Comparison of ENCODE assay signal across 8 cellular contexts in the genomic region with DNA sequence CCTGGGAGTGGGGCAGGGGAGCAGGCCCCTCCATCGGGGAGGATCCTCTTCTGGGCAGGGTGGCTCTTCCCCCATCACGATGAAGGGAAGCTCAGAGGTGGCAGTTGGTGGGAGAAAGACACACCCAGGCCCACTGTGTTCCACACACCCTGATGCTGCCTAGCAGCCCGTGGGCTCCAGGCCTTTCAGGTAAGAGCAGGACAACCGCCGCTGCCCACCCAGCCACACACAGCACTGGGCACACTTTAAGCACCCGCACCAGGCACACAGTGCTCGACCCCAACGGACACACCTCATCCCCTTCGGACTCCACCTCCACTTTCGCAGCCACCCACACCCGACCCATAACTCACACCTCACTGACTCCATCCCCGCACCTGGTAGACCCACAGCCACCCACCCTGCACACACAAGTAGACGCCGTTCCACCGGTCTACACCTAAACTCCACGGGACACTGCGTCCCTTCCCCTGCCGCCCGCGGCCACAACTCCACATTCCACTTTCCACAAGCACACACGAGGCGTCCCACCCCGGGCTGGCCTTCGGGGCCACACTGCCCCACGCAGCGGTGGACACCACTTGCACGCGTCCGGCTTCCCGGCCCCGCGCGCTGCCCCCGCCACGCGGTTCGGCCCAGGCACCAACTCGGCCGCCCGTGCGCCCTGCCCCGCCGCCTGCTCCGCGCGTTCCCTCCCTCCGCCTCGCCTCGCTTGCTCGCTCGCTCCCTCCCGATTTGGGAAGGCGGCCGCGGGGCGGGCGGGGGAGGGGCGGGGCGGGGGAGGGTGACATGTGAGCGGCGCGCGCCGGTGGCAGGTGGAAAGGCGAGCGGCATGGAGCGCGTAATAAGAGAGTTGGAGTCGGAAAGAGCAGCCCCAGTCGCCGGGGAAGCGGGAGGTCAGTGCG. TPM values are rescaled to one million over a fixed set of nuclear protein-coding genes. Genes with fewer than 3 reads are reported as not detected.
DNase-seq lines count a peak whose midpoint lies in the region; ATAC-seq and TF ChIP-seq lines count a peak whose summit lies in the region.

TSS of gene KCNQ4 (plus strand) at position 787 of the 905 bp plus-strand sequence. CDS start 307 bp downstream, outside the sequence.

- ATAC-seq in left lobe of liver (peak; percentile 83), HG03457 (IDR thresholded peaks at IDR 0.05; ENCODE audit: unreplicated experiment) (no peak), GM21528 (IDR thresholded peaks at IDR 0.05; ENCODE audit: low FRiP score, unreplicated experiment) (no peak)

- peak; percentile 32 to 33 for DNase-seq in activated CD4-positive, alpha-beta T cell treated with anti-CD3 and anti-CD28 coated beads for 4 hours
- DNase-seq in activated CD4-positive, alpha-beta T cell treated with anti-CD3 and anti-CD28 coated beads for 1 hour = no peak
- DNase-seq in PC-9 (peak in 1 of 2 experiments; percentile 50), cerebellar cortex (ENCODE audit: low spot score) (peak; percentile 30), left lobe of liver (ENCODE audit: low spot score) (peak; percentile 57)

- H4K20me1 ChIP-seq in PC-9 (ENCODE audit: insufficient read depth) = no peaks in the 10 kb centered on the region

- peak within 1 kb of the TSS; percentile 72; the same call in 1 of the 2 replicates for H2AFZ ChIP-seq in PC-9

- H3K4me1 Mint-ChIP-seq in stimulated activated naive CD8-positive, alpha-beta T cell treated with anti-CD3 and anti-CD28 coated beads, Interleukin-15, Interleukin-2, amounts not matched to agents 100 ng/mL and 50 ng/mL, for 24 hours (ENCODE audit: low read depth) = peaks cover 6% of the 10 kb centered on the region

- peak within 1 kb of the TSS; percentile 54; the same call in 1 of the 2 replicates for H3K4me3 ChIP-seq in PC-9

- TF ChIP-seq CTCF in PC-9 (conservative IDR thresholded peaks at IDR 0.05) = no peak

- no peaks in the 10 kb centered on the region for H3K9me3 Mint-ChIP-seq in stimulated activated naive CD8-positive, alpha-beta T cell treated with anti-CD3 and anti-CD28 coated beads, Interleukin-15, Interleukin-2, amounts not matched to agents 100 ng/mL and 50 ng/mL, for 24 hours

- H3K27ac Mint-ChIP-seq in stimulated activated naive CD8-positive, alpha-beta T cell treated with anti-CD3 and anti-CD28 coated beads, Interleukin-15, Interleukin-2, amounts not matched to agents 100 ng/mL and 50 ng/mL, for 24 hours = peak within 1 kb of the TSS; percentile 47

- peaks cover 7% of the 10 kb centered on the region; the same call in 1 of the 2 replicates for H3F3A ChIP-seq in PC-9 (ENCODE audit: insufficient read depth, low read depth)

- H3K27me3 ChIP-seq in PC-9 (ENCODE audit: insufficient read depth, low read depth) = no peaks in the 10 kb centered on the region; the same call in 1 of the 2 replicates

- no peaks in the 10 kb centered on the region for H3K9me2 ChIP-seq in PC-9 (ENCODE audit: insufficient read depth)

- POLR2A ChIA-PET in PC-9 (lab: Charles Lee; ENCODE audit: unreplicated experiment) = no interaction called here

- no peaks in the 10 kb centered on the region for H3K79me2 ChIP-seq in PC-9 (ENCODE audit: low read depth)

- H3K9me3 ChIP-seq in PC-9 (ENCODE audit: insufficient read depth, low read depth) = no peaks in the 10 kb centered on the region

- H3K27me3 Mint-ChIP-seq in stimulated activated naive CD8-positive, alpha-beta T cell treated with anti-CD3 and anti-CD28 coated beads, Interleukin-15, Interleukin-2, amounts not matched to agents 100 ng/mL and 50 ng/mL, for 24 hours = peaks cover 29% of the 10 kb centered on the region

- H3K36me3 ChIP-seq in PC-9 (ENCODE audit: low read depth) = no peaks in the 10 kb centered on the region

- H3K4me1 ChIP-seq in PC-9 (replicated peaks; ENCODE audit: insufficient read depth) = no peaks in the 10 kb centered on the region

- H3K36me3 Mint-ChIP-seq in stimulated activated naive CD8-positive, alpha-beta T cell treated with anti-CD3 and anti-CD28 coated beads, Interleukin-15, Interleukin-2, amounts not matched to agents 100 ng/mL and 50 ng/mL, for 24 hours (ENCODE audit: low read depth) = peaks cover 4% of the 10 kb centered on the region

- H3K4me3 Mint-ChIP-seq in stimulated activated naive CD8-positive, alpha-beta T cell treated with anti-CD3 and anti-CD28 coated beads, Interleukin-15, Interleukin-2, amounts not matched to agents 100 ng/mL and 50 ng/mL, for 24 hours = peak within 1 kb of the TSS; percentile 70

- CTCF ChIA-PET in PC-9 (lab: Charles Lee) = interaction anchor here (1.2 kb wide), 1 partner anchor 9 kb away, joined by 6 read pairs; no protein-coding TSS in a partner anchor

- intact Hi-C loops in PC-9 (cut with micrococcal nuclease; ENCODE audit: unreplicated experiment) = no loop called here

- no peak within 1 kb of the TSS for H3K27ac ChIP-seq in PC-9

- peak within 1 kb of the TSS; percentile 74 for H3K4me2 ChIP-seq in PC-9

- BruUV-seq in PC-9 (replicated peaks; lab: Mats Ljungman, UMichigan) = no TSS peak

RNA-seq across cellular contexts. Expression of gene KCNQ4, which starts in this region (rescaled TPM):
- total RNA-seq in PC-9 (2021) (0.68 and 0.81 TPM in 2 replicates), left lobe of liver (0.20 TPM)

Comparison
In these comparisons a context has a peak if more than half of its experiments do, and no peak if none do; other contexts are left out.
1. Peak in DNase-seq and ATAC-seq in left lobe of liver; RNA of the gene not detected or under 1 TPM.